In the genomic region with DNA sequence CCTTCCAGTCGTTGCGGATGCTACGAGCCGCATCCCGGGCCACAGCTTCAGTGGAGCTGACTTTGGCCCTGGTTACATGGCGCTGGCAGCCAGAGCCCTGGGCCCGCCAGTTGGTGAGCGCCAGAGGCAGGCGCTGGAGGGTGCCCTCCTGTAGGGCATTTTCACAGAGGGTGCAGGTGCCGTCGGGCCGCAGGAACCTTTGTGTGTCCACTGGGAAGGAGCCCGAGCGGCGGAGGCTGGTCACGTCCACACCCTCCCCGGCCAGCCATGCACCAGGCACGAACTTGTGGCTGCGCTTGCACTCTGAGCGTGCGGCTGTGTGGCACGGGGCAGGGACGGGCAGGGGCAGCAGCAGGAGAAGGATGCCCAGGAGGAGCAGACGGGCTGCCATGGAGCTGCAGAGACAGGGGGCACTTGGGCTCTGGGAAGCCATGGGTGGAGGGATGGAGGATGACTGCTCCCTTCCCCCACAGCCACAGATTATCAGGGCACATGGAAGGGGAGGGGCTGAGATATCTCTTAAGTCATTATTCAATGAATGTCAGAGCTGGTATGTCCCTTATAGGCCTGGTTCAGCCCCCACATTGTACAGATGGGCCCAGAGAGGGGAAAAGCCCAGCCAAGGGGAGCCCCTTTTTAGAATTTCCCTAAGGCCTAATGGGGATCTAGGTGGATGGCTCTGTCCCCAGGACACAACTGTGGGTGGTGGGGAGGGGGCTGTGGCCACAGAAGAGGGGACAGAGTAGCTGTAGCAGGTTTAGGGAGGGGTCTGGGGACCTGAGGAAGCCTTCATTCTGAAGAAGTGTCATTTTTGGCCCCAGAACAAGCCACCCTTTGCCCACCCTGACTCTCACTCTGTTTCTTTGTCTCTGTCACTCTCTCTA, we compare ENCODE assay signal across 1 cellular context.
TF ChIP-seq lines count a peak whose summit lies in the region.

No MANE protein-coding gene starts in this region.

TF ChIP-seq in GM12878, 131 proteins besides CTCF, POLR2A, EP300 and RAD21:
- TF ChIP-seq HDGF (IDR thresholded peaks at IDR 0.05) (no peak), SMARCA5 (IDR thresholded peaks at IDR 0.05) (no peak), ZNF217 (IDR thresholded peaks at IDR 0.05) (no peak), SMC3 (IDR thresholded peaks at IDR 0.05; ENCODE audit: borderline replicate concordance, low read length) (no peak), IRF3 (IDR thresholded peaks at IDR 0.05) (no peak), POLR2AphosphoS5 (IDR thresholded peaks at IDR 0.05; ENCODE audit: low read length) (no peak), EGR1 (IDR thresholded peaks at IDR 0.05; ENCODE audit: borderline replicate concordance in 1 of 2, low read depth in 2 of 2, low read length in 2 of 2) (no peak), ZSCAN29 (IDR thresholded peaks at IDR 0.05) (no peak), FOS (IDR thresholded peaks at IDR 0.05; ENCODE audit: borderline replicate concordance, extremely low read depth, insufficient read length) (no peak), JUND (IDR thresholded peaks at IDR 0.05; ENCODE audit: low read depth, low read length) (no peak), BACH1 (IDR thresholded peaks at IDR 0.05; ENCODE audit: borderline replicate concordance) (no peak), SRF (IDR thresholded peaks at IDR 0.05; ENCODE audit: low read depth in 2 of 2, low read length in 2 of 2) (no peak), ZNF274 (IDR thresholded peaks at IDR 0.05; ENCODE audit: insufficient read depth, insufficient read length) (no peak), SPI1 (IDR thresholded peaks at IDR 0.05; ENCODE audit: borderline replicate concordance, insufficient read depth, low read depth, low read length) (no peak), PRDM15 (CRISPR knock-in tag; IDR thresholded peaks at IDR 0.05) (no peak)
- TF ChIP-seq, protein P1, sequence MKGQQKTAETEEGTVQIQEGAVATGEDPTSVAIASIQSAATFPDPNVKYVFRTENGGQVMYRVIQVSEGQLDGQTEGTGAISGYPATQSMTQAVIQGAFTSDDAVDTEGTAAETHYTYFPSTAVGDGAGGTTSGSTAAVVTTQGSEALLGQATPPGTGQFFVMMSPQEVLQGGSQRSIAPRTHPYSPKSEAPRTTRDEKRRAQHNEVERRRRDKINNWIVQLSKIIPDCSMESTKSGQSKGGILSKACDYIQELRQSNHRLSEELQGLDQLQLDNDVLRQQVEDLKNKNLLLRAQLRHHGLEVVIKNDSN (IDR thresholded peaks at IDR 0.05; ENCODE audit: borderline replicate concordance, extremely low read length, insufficient read depth, low read depth, low read length): no peak
- TF ChIP-seq, protein P2, sequence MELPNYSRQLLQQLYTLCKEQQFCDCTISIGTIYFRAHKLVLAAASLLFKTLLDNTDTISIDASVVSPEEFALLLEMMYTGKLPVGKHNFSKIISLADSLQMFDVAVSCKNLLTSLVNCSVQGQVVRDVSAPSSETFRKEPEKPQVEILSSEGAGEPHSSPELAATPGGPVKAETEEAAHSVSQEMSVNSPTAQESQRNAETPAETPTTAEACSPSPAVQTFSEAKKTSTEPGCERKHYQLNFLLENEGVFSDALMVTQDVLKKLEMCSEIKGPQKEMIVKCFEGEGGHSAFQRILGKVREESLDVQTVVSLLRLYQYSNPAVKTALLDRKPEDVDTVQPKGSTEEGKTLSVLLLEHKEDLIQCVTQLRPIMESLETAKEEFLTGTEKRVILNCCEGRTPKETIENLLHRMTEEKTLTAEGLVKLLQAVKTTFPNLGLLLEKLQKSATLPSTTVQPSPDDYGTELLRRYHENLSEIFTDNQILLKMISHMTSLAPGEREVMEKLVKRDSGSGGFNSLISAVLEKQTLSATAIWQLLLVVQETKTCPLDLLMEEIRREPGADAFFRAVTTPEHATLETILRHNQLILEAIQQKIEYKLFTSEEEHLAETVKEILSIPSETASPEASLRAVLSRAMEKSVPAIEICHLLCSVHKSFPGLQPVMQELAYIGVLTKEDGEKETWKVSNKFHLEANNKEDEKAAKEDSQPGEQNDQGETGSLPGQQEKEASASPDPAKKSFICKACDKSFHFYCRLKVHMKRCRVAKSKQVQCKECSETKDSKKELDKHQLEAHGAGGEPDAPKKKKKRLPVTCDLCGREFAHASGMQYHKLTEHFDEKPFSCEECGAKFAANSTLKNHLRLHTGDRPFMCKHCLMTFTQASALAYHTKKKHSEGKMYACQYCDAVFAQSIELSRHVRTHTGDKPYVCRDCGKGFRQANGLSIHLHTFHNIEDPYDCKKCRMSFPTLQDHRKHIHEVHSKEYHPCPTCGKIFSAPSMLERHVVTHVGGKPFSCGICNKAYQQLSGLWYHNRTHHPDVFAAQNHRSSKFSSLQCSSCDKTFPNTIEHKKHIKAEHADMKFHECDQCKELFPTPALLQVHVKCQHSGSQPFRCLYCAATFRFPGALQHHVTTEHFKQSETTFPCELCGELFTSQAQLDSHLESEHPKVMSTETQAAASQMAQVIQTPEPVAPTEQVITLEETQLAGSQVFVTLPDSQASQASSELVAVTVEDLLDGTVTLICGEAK (IDR thresholded peaks at IDR 0.05; ENCODE audit: borderline replicate concordance): no peak
